Comparison of ENCODE assay signal across 19 cellular contexts in the genomic region with DNA sequence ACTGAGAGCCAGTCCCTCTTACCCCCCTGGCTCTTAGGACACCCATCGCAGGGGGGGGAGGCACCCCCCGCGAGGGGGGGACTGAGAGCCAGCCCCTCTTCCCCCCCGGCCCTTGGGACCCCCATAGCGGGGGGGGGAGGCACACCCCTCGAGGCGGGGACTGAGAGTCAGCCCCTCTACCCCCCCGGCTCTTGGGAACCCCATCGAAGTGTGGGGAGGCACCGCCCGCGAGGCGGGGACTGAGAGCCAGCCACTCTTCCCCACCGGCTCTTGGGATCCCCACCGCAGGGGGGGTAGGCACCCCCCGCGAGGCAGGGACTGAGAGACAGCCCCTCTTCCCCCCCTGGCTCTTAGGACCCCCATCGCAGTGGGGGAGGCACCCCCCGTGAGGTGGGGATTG.
"Had no signal": no experiment of that assay in that cellular context is flagged by ENCODE, and none has a peak within 500 bp of the region (broad histone marks: within the 10 kb centered on the region; RNA-seq: fewer than 3 reads in every experiment).

No MANE protein-coding gene starts in this region.

- H3K36me3 ChIP-seq: colonic mucosa, esophagus muscularis mucosa, gastroesophageal sphincter, heart left ventricle, left lung had no signal

- H3K4me3 Mint-ChIP-seq: dendritic cell treated with granulocyte-macrophage colony-stimulating factor and Interleukin-4, amounts not matched to agents 40 ng/mL and 50 ng/mL, for 4 days; memory B cell had no signal

- H3K4me1 ChIP-seq: colonic mucosa, foreskin keratinocyte had no signal

- H3K27ac Mint-ChIP-seq: dendritic cell treated with granulocyte-macrophage colony-stimulating factor and Interleukin-4, amounts not matched to agents 40 ng/mL and 50 ng/mL, for 4 days; memory B cell had no signal

- ATAC-seq: foreskin keratinocyte, gastroesophageal sphincter, heart left ventricle, left cardiac atrium, left lung, left ventricle myocardium superior had no signal

- H2AFZ ChIP-seq: hepatocyte had no signal

- DNase-seq: colonic mucosa; cortex of kidney; effector CD4-positive, alpha-beta T cell; effector memory CD4-positive, alpha-beta T cell; foreskin keratinocyte; heart left ventricle; hypothalamus; left cardiac atrium; left ventricle myocardium superior; mammary epithelial cell; mesendoderm; midbrain had no signal

- H3K27ac ChIP-seq: colonic mucosa, esophagus muscularis mucosa, foreskin keratinocyte, gastroesophageal sphincter, heart left ventricle, hepatocyte, left lung had no signal

- H3K9me3 Mint-ChIP-seq: dendritic cell treated with granulocyte-macrophage colony-stimulating factor and Interleukin-4, amounts not matched to agents 40 ng/mL and 50 ng/mL, for 4 days; memory B cell had no signal

- H3K4me3 ChIP-seq: colonic mucosa, esophagus muscularis mucosa, gastroesophageal sphincter, heart left ventricle, hepatocyte, left lung, lung had no signal

- H3K9me3 ChIP-seq: colonic mucosa, esophagus muscularis mucosa, gastroesophageal sphincter, heart left ventricle, left lung had no signal

- H3K4me2 ChIP-seq: hepatocyte had no signal

- H3K79me2 ChIP-seq: hepatocyte had no signal

- H3K36me3 Mint-ChIP-seq: memory B cell had no signal
